ENCODE assay signal across 8 cellular contexts in the genomic region with DNA sequence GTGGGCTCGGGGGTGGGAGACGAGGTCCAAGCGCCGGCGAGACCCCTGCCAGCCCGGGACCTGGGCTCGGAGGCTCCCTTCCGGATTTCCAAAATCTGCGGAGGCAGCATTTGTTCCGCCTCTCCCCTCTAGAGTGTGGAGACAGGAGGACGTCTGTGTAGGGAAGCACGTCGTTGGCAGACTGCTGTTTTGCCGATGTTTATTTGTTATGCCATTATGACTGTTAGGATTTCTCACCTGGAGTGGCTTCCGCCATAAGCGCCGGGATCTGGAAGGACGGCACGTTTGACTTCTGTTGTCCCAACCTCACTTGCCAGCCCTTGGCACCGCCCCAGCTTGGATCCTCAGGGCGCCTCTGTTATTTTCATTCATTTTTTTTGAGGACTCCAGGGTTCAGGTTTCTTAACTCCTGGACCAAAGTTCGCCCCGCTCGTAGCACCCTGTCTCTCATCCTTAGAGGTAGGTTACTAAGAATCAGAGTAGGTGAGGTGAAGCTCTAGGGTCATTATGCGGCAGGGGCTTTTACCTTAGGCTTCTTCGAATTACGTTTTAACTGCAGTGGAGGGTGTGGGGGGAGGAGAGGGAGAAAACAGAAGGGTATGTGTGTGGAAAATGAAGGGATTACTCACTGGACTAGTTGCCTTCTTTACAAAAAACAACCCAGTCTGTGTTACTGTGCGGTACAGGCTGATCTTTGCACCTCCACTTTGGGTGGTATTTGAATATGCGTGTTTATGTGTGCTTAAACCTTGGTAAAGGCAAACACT. TPM values are rescaled to one million over a fixed set of nuclear protein-coding genes. Genes with fewer than 3 reads are reported as not detected.
DNase-seq lines count a peak whose midpoint lies in the region; ATAC-seq, FAIRE-seq and TF ChIP-seq lines count a peak whose summit lies in the region.

No MANE protein-coding gene starts in this region.

- no TSS peak for BruUV-seq in Calu3 (replicated peaks; lab: Mats Ljungman, UMichigan)

- H3K27ac ChIP-seq in heart left ventricle, result peak overlapping the region in 11 of 12 donors; percentile 30 to 92 (median 72)

- H3K27me3 ChIP-seq in heart left ventricle, result no peaks in the 10 kb centered on the region

- H3K27me3 Mint-ChIP-seq in Calu3 (ENCODE audit: unreplicated experiment) (no peaks in the 10 kb centered on the region), progenitor cell of endocrine pancreas (peaks cover 14% of the 10 kb centered on the region)

- peaks cover 0 to 18% (median 6%) of the 10 kb centered on the region in 12 donors for H3K4me1 ChIP-seq in heart left ventricle

- TF ChIP-seq CTCF in Calu3 (IDR thresholded peaks at IDR 0.05; ENCODE audit: unreplicated experiment) (no peak), heart left ventricle (IDR thresholded peaks at IDR 0.05) (no peak), progenitor cell of endocrine pancreas (IDR thresholded peaks at IDR 0.05; ENCODE audit: unreplicated experiment) (no peak), D721Med (IDR thresholded peaks at IDR 0.05; ENCODE audit: insufficient read depth, missing control alignments) (no peak)

- FAIRE-seq in D721Med (lab: Jason Lieb, UNC), result no peak

- H3K4me1 Mint-ChIP-seq in Calu3 (ENCODE audit: low read depth, unreplicated experiment) (no peaks in the 10 kb centered on the region), progenitor cell of endocrine pancreas (ENCODE audit: low read depth) (peaks cover 12% of the 10 kb centered on the region)

- peak; percentile 15 for ATAC-seq in GM21390 (IDR thresholded peaks at IDR 0.05; ENCODE audit: unreplicated experiment)
- ATAC-seq in heart left ventricle, result peak; percentile 14 to 77 (median 55)

- peak; percentile 47 for DNase-seq in Calu3
- DNase-seq in NCI-H2029 treated with DMSO at 0.1 percent for 48 hours (lab: John Stamatoyannopoulos, UW), result peak; percentile 73
- DNase-seq in activated T-cell treated with anti-CD3 and anti-CD28 coated beads, Interleukin-2, amount 50 U/mL, for 48 hours, result peak; percentile 28 to 37
- DNase-seq in heart left ventricle, result peak in 3 of 5 donors; percentile 24 to 56 (median 35)
- no peak for DNase-seq in progenitor cell of endocrine pancreas (ENCODE audit: low spot score, unreplicated experiment)
- no peak for DNase-seq in D721Med (ENCODE audit: insufficient read length, low spot score)
- no peak for DNase-seq in middle frontal gyrus (ENCODE audit: extremely low spot score, low spot score)

- peak overlapping the region; percentile 67 for H3K27ac Mint-ChIP-seq in Calu3 (ENCODE audit: unreplicated experiment)
- H3K27ac Mint-ChIP-seq in progenitor cell of endocrine pancreas, result peak overlapping the region; percentile 25

- intact Hi-C loops in Calu3 (cut with micrococcal nuclease; ENCODE audit: unreplicated experiment), result no loop called here
- intact Hi-C loops in heart left ventricle (cut with DNase I), result no loop called here

- peak overlapping the region; percentile 58 to 89 (median 79) for H3K4me3 ChIP-seq in heart left ventricle

- peaks cover 0 to 6% (median 0%) of the 10 kb centered on the region in 9 donors for H3K36me3 ChIP-seq in heart left ventricle

- H3K4me3 Mint-ChIP-seq in Calu3 (ENCODE audit: low read depth, unreplicated experiment) (peak overlapping the region; percentile 80), progenitor cell of endocrine pancreas (ENCODE audit: low read depth) (peak overlapping the region; percentile 81)

- WGBS in heart left ventricle, 4 donors, result 8 to 12% (median 10%) methylated on average over 29 of the region's 29 CpGs

- H3K9me3 Mint-ChIP-seq in Calu3 (ENCODE audit: low read depth, unreplicated experiment) (no peaks in the 10 kb centered on the region), progenitor cell of endocrine pancreas (ENCODE audit: low read depth) (no peaks in the 10 kb centered on the region)

- H3K9me3 ChIP-seq in heart left ventricle, result peaks cover 0 to 5% (median 0%) of the 10 kb centered on the region in 12 donors

- H3K36me3 Mint-ChIP-seq in Calu3 (ENCODE audit: insufficient read depth, unreplicated experiment) (peaks cover 19% of the 10 kb centered on the region), progenitor cell of endocrine pancreas (ENCODE audit: insufficient read depth) (no peaks in the 10 kb centered on the region)

- CTCF ChIA-PET in Calu3 (lab: Charles Lee), result interaction anchor here (1.4 kb wide), 1 partner anchor 85 kb away, joined by 4 read pairs; no protein-coding TSS in a partner anchor

- TF ChIP-seq POLR2A in heart left ventricle (IDR thresholded peaks at IDR 0.05), result peak in 1 of 2 donors; percentile 7

RNA-seq across cellular contexts. Expression of a gene that starts 0.5 kb away (rescaled TPM):
- 39.5 and 41.2 TPM in 2 replicates for total RNA-seq in Calu3 (2022)
- 10 to 100 TPM in 3 of 9 donors, 1 to 10 TPM in 6; 4.1 to 25.5 (median 6.7) TPM for total RNA-seq in heart left ventricle
- 1 to 10 TPM; 2.3 to 6.7 TPM for polyA plus RNA-seq in heart left ventricle
- total RNA-seq in progenitor cell of endocrine pancreas, result 12.0 and 15.3 TPM in 2 replicates

Comparison
In these comparisons a context has a peak if more than half of its experiments do, and no peak if none do; other contexts are left out.
1. DNase-seq: peak in Calu3 (single experiment), NCI-H2029 treated with DMSO at 0.1 percent for 48 hours (single experiment), activated T-cell treated with anti-CD3 and anti-CD28 coated beads, Interleukin-2, amount 50 U/mL, for 48 hours (2 of 2) and heart left ventricle (3 of 5); none in progenitor cell of endocrine pancreas (single experiment), D721Med (single experiment) and middle frontal gyrus (single experiment).